ENCODE assay signal across 1 cellular context in genomic region chr19:45585158-45585577, GRCh38.
TF ChIP-seq lines count a peak whose summit lies in the region.

No MANE protein-coding gene starts in this region.

TF ChIP-seq in A549, 52 proteins besides CTCF, POLR2A, EP300 and RAD21 (continued from another document):
- no peak for TF ChIP-seq ATOH8 (CRISPR knock-in tag; IDR thresholded peaks at IDR 0.05; ENCODE audit: low read depth)
- peak; percentile 96 for TF ChIP-seq KDM1A (IDR thresholded peaks at IDR 0.05; ENCODE audit: low read depth)
- no peak for TF ChIP-seq MAFK (IDR thresholded peaks at IDR 0.05; ENCODE audit: partially characterized antibody)
- no peak for TF ChIP-seq SREBF2 (IDR thresholded peaks at IDR 0.05)
- TF ChIP-seq JUNB (IDR thresholded peaks at IDR 0.05) = no peak
- no peak for TF ChIP-seq TP53 (CRISPR knock-in tag; IDR thresholded peaks at IDR 0.05)
- TF ChIP-seq BHLHE40 (IDR thresholded peaks at IDR 0.05; ENCODE audit: low read depth, low read length) = no peak
- no peak for TF ChIP-seq ZNF302 (CRISPR knock-in tag; IDR thresholded peaks at IDR 0.05)
- TF ChIP-seq RNF2 (IDR thresholded peaks at IDR 0.05; ENCODE audit: borderline replicate concordance, low read depth) = no peak
- TF ChIP-seq ELK1 (IDR thresholded peaks at IDR 0.05; ENCODE audit: low read depth, low read length) = no peak
- TF ChIP-seq KDM5A (IDR thresholded peaks at IDR 0.05) = no peak
- no peak for TF ChIP-seq CHD2 (IDR thresholded peaks at IDR 0.05; ENCODE audit: low read length, partially characterized antibody)
- TF ChIP-seq FOSB (CRISPR knock-in tag; IDR thresholded peaks at IDR 0.05) = no peak
- TF ChIP-seq ESRRA (IDR thresholded peaks at IDR 0.05; ENCODE audit: borderline replicate concordance, low read length) = no peak
- TF ChIP-seq NPAS2 (CRISPR knock-in tag; IDR thresholded peaks at IDR 0.05; ENCODE audit: borderline replicate concordance) = no peak
- TF ChIP-seq GATA3 (IDR thresholded peaks at IDR 0.05; ENCODE audit: borderline replicate concordance) = no peak
- no peak for TF ChIP-seq POLR2AphosphoS2 (conservative IDR thresholded peaks at IDR 0.05; ENCODE audit: low read length)
- no peak for TF ChIP-seq HOXA7 (CRISPR knock-in tag; IDR thresholded peaks at IDR 0.05)
- TF ChIP-seq NR3C1 (IDR thresholded peaks at IDR 0.05) = no peak
- TF ChIP-seq ZC3H11A (IDR thresholded peaks at IDR 0.05) = no peak
- no peak for TF ChIP-seq CBX2 (IDR thresholded peaks at IDR 0.05; ENCODE audit: borderline replicate concordance, low read depth)
- TF ChIP-seq PBX3 (IDR thresholded peaks at IDR 0.05) = no peak
